Comparison of ENCODE assay signal across 8 cellular contexts in genomic region chr11:67468835-67469811, GRCh38. TPM values are rescaled to one million over a fixed set of nuclear protein-coding genes. Genes with fewer than 3 reads are reported as not detected.
DNase-seq lines count a peak whose midpoint lies in the region; ATAC-seq and TF ChIP-seq lines count a peak whose summit lies in the region.

Gene TMEM134 (minus strand): TSS chr11:67469251. CDS start chr11:67469192, 59 bp downstream.

- DNase-seq in DMS 273 (lab: John Stamatoyannopoulos, UW; ENCODE audit: unreplicated experiment) (peak; percentile 92), Peyer's patch (peak; percentile 93 to 96 (median 95))
- peak; percentile 93 to 94 for DNase-seq in activated T-cell treated with anti-CD3 and anti-CD28 coated beads, Interleukin-2, amount 50 U/mL, for 48 hours
- DNase-seq in stimulated activated CD8-positive, alpha-beta memory T cell treated with anti-CD3 and anti-CD28 coated beads, Interleukin-7, amount 100 ng/mL, for 24 hours (ENCODE audit: low read depth): peak; percentile 75

- no peaks in the 10 kb centered on the region for H3K9me3 Mint-ChIP-seq in IgD-negative memory B cell

- H3K27ac Mint-ChIP-seq in IgD-negative memory B cell: peak within 1 kb of the TSS; percentile 53 to 93 (median 89)

- no peaks in the 10 kb centered on the region for H3K27me3 Mint-ChIP-seq in IgD-negative memory B cell

- ATAC-seq in GM21447 (IDR thresholded peaks at IDR 0.05; ENCODE audit: unreplicated experiment) (peak; percentile 47), esophagus mucosa (peak; percentile 84)

- TF ChIP-seq CTCF in Peyer's patch (IDR thresholded peaks at IDR 0.05): peak; percentile 50 to 69 (median 60)

- no peaks in the 10 kb centered on the region for H3K9me3 ChIP-seq in Peyer's patch
- H3K9me3 ChIP-seq in muscle layer of duodenum (ENCODE audit: control insufficient read depth in 1 of 2, low read length in 2 of 2): no peaks in the 10 kb centered on the region

- H3K27me3 ChIP-seq in Peyer's patch (no peaks in the 10 kb centered on the region), muscle layer of duodenum (ENCODE audit: low read depth, low read length) (no peaks in the 10 kb centered on the region)

- peaks cover 12 to 22% (median 17%) of the 10 kb centered on the region in 3 donors for H3K4me1 Mint-ChIP-seq in IgD-negative memory B cell

- H3K36me3 ChIP-seq in Peyer's patch (no peaks in the 10 kb centered on the region), muscle layer of duodenum (ENCODE audit: control insufficient read depth in 1 of 2, insufficient read depth in 2 of 2, low read length in 2 of 2) (no peaks in the 10 kb centered on the region)

- peak; percentile 73 to 78 for TF ChIP-seq POLR2A in Peyer's patch (IDR thresholded peaks at IDR 0.05)

- H3K4me1 ChIP-seq in Peyer's patch: peaks cover 0 to 28% (median 9%) of the 10 kb centered on the region in 4 donors
- H3K4me1 ChIP-seq in muscle layer of duodenum (ENCODE audit: control insufficient read depth in 1 of 2, insufficient read depth in 2 of 2, low read length in 2 of 2): peaks cover 3 to 30% of the 10 kb centered on the region in 2 donors

- peak within 1 kb of the TSS; percentile 64 to 98 (median 92) for H3K4me3 ChIP-seq in Peyer's patch
- H3K4me3 ChIP-seq in muscle layer of duodenum (ENCODE audit: low read depth in 1 of 2, low read length in 2 of 2): peak within 1 kb of the TSS; percentile 80 to 85

- no peaks in the 10 kb centered on the region for H3K36me3 Mint-ChIP-seq in IgD-negative memory B cell

- peak within 1 kb of the TSS; percentile 82 to 95 (median 88) for H3K27ac ChIP-seq in Peyer's patch
- H3K27ac ChIP-seq in muscle layer of duodenum (ENCODE audit: low read length): peak within 1 kb of the TSS; percentile 91

- peak within 1 kb of the TSS; percentile 83 to 98 (median 93) for H3K4me3 Mint-ChIP-seq in IgD-negative memory B cell

RNA-seq across cellular contexts. Expression of gene TMEM134, which starts in this region (rescaled TPM):
- polyA plus RNA-seq in IgD-negative memory B cell: 272 TPM
- total RNA-seq in Peyer's patch (100 to 1,000 TPM in 1 of 4 donors, 10 to 100 TPM in 3; 80.0 to 126 (median 86.1) TPM), esophagus mucosa (135 TPM)

Comparison
In these comparisons a context has a peak if more than half of its experiments do, and no peak if none do; other contexts are left out.
1. Peak in every context shown above with its lines: DNase-seq, ATAC-seq, H3K4me3 ChIP-seq and H3K27ac ChIP-seq.